ENCODE assay signal across 10 cellular contexts in genomic region chr2:209473930-209474419, GRCh38. TPM values are rescaled to one million over a fixed set of nuclear protein-coding genes. Genes with fewer than 3 reads are reported as not detected.
DNase-seq lines count a peak whose midpoint lies in the region; ATAC-seq and TF ChIP-seq lines count a peak whose summit lies in the region.
"Had no signal": no experiment of that assay in that cellular context is flagged by ENCODE, and none has a peak within 500 bp of the region (broad histone marks: within the 10 kb centered on the region; RNA-seq: fewer than 3 reads in every experiment).

No MANE protein-coding gene starts in this region.

- TF ChIP-seq CTCF in AG04449 (IDR thresholded peaks at IDR 0.05; ENCODE audit: insufficient read depth, low read length, missing control alignments) (no peak), HFF-Myc (IDR thresholded peaks at IDR 0.05; ENCODE audit: low read depth, low read length, missing control alignments) (no peak), coronary artery (IDR thresholded peaks at IDR 0.05) (no peak)

- DNase-seq in AG04449 (ENCODE audit: low read depth, low spot score) (peak; percentile 92), HFF-Myc (ENCODE audit: extremely low read depth, low read depth) (peak; percentile 83), RPMI7951 (ENCODE audit: low read depth) (peak; percentile 98), foreskin melanocyte (peak; percentile 21), OCI-M2 (lab: John Stamatoyannopoulos, UW; ENCODE audit: unreplicated experiment) (no peak), activated T-cell treated with anti-CD3 and anti-CD28 coated beads for 4 hours (no peak), coronary artery (ENCODE audit: low spot score) (no peak)
- DNase-seq: NCI-H1092 treated with DMSO at 0.1 percent for 48 hours had no signal

- POLR2A ChIA-PET in AG04449 (lab: Yijun Ruan, JAX), result interaction anchor here (1.2 kb wide), 1 partner anchor 52 kb away, joined by 3 read pairs; no protein-coding TSS in a partner anchor

- CTCF ChIA-PET in AG04449 (lab: Yijun Ruan, JAX), result interaction anchor here (1.3 kb wide), 1 partner anchor 139 kb away, joined by 3 read pairs; no protein-coding TSS in a partner anchor

- no peak overlapping the region for H3K27ac ChIP-seq in coronary artery
- H3K27ac ChIP-seq: neutrophil had no signal

- ATAC-seq in HG03159 (IDR thresholded peaks at IDR 0.05; ENCODE audit: unreplicated experiment), result no peak

- H3K4me3 ChIP-seq in AG04449 (ENCODE audit: low read depth, low read length) (no peak overlapping the region), HFF-Myc (replicated peaks; ENCODE audit: low read depth, low read length) (no peak overlapping the region), coronary artery (no peak overlapping the region)

RNA-seq across cellular contexts. Expression of gene MAP2, which starts 50.1 kb away (rescaled TPM):
- total RNA-seq in RPMI7951 (2014; rRNA removed; shearing (Covaris generic)), result 4.9 and 6.7 TPM in 2 replicates

Comparison
In these comparisons a context has a peak if more than half of its experiments do, and no peak if none do; other contexts are left out.
1. DNase-seq: peak in AG04449 (single experiment), HFF-Myc (single experiment), RPMI7951 (single experiment) and foreskin melanocyte (single experiment); none in OCI-M2 (single experiment), activated T-cell treated with anti-CD3 and anti-CD28 coated beads for 4 hours (single experiment) and coronary artery (single experiment).